In the genomic region with DNA sequence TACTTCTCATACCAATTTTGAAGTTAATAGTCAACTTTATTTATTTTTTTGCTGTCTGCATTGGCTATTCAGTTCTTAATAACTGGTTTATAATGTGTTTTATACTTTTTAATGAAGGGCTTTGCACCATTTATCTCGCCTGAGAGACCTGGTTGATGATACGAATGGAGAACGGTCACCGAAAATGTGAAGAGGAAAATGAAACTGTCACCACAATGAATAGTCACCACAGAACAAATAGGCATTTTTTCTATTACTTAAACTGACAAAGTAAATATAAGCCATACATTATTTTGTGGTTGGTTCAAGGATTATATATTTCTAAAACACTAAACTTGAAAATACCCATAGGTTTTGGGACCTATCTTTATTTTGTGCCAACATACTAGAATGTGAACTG, we compare ENCODE assay signal across 28 cellular contexts. TPM values are rescaled to one million over a fixed set of nuclear protein-coding genes. Genes with fewer than 3 reads are reported as not detected.
"Had no signal": no experiment of that assay in that cellular context is flagged by ENCODE, and none has a peak within 500 bp of the region (broad histone marks: within the 10 kb centered on the region; RNA-seq: fewer than 3 reads in every experiment).

No MANE protein-coding gene starts in this region.

- H3K4me1 Mint-ChIP-seq: neural progenitor cell had no signal

- H3K27me3 Mint-ChIP-seq: naive thymus-derived CD8-positive, alpha-beta T cell had no signal

- H3K4me3 Mint-ChIP-seq: endodermal cell, neural progenitor cell had no signal

- H3K27ac Mint-ChIP-seq: endodermal cell; naive thymus-derived CD8-positive, alpha-beta T cell; neural progenitor cell had no signal

- ATAC-seq: heart right ventricle; left lobe of liver; mucosa of descending colon; naive thymus-derived CD8-positive, alpha-beta T cell had no signal

- H3K9me3 Mint-ChIP-seq: endodermal cell; naive thymus-derived CD8-positive, alpha-beta T cell; neural progenitor cell had no signal

- DNase-seq: colonic mucosa; dermis blood vessel endothelial cell; endodermal cell; erythroblast; foreskin melanocyte; heart right ventricle; hypothalamus; islet precursor cell; mammary epithelial cell; mucosa of descending colon; naive thymus-derived CD8-positive, alpha-beta T cell; nucleus accumbens; ovary; sigmoid colon; stimulated activated CD4-positive, alpha-beta T cell treated with anti-CD3 and anti-CD28 coated beads, Interleukin-12 subunit alpha, Interleukin-12 subunit beta, amount 100 ng/mL, for 4 hours; stimulated activated naive CD4-positive, alpha-beta T cell; stomach; substantia nigra; trophoblast cell had no signal

RNA-seq across cellular contexts. Expression of a gene that starts 20.4 kb away (rescaled TPM):
- total RNA-seq: colonic mucosa; dermis blood vessel endothelial cell; endodermal cell; endothelial cell of umbilical vein; glomerular endothelial cell; left lobe of liver; lower leg skin; mesenteric fat pad; mucosa of descending colon; naive thymus-derived CD8-positive, alpha-beta T cell; ovary; posterior vena cava; right atrium auricular region; sigmoid colon; stomach; thoracic aorta had no signal
